ENCODE assay signal across 1 cellular context in genomic region chr1:26307363-26307781, GRCh38.
TF ChIP-seq lines count a peak whose summit lies in the region.

No MANE protein-coding gene starts in this region.

TF ChIP-seq in HepG2, 621 proteins besides CTCF, POLR2A, EP300 and RAD21:
- no peak for TF ChIP-seq ZNF598 (CRISPR knock-in tag; IDR thresholded peaks at IDR 0.05; ENCODE audit: borderline replicate concordance)
- TF ChIP-seq ZNF350 (CRISPR knock-in tag; IDR thresholded peaks at IDR 0.05; ENCODE audit: borderline replicate concordance, low read depth) = no peak
- TF ChIP-seq ZUFSP (CRISPR knock-in tag; IDR thresholded peaks at IDR 0.05; ENCODE audit: borderline replicate concordance) = no peak
- no peak for TF ChIP-seq ZNF263 (CRISPR knock-in tag; IDR thresholded peaks at IDR 0.05)
- TF ChIP-seq THAP8 (CRISPR knock-in tag; IDR thresholded peaks at IDR 0.05; ENCODE audit: borderline replicate concordance) = no peak
- no peak for TF ChIP-seq CSRNP2 (CRISPR knock-in tag; conservative IDR thresholded peaks at IDR 0.05; ENCODE audit: low read depth)
- TF ChIP-seq ZNF260 (CRISPR knock-in tag; IDR thresholded peaks at IDR 0.05; ENCODE audit: borderline replicate concordance, low read depth) = no peak
- TF ChIP-seq ZNF430 (CRISPR knock-in tag; IDR thresholded peaks at IDR 0.05) = no peak
- no peak for TF ChIP-seq ETV5 (CRISPR knock-in tag; IDR thresholded peaks at IDR 0.05; ENCODE audit: borderline replicate concordance)
- no peak for TF ChIP-seq FUBP1 (CRISPR knock-in tag; IDR thresholded peaks at IDR 0.05; ENCODE audit: borderline replicate concordance)
- TF ChIP-seq RCOR2 (CRISPR knock-in tag; IDR thresholded peaks at IDR 0.05) = no peak
- TF ChIP-seq GATAD1 (CRISPR knock-in tag; IDR thresholded peaks at IDR 0.05) = no peak
- TF ChIP-seq ZNF75D (CRISPR knock-in tag; IDR thresholded peaks at IDR 0.05; ENCODE audit: borderline replicate concordance) = no peak
- TF ChIP-seq MLXIP (CRISPR knock-in tag; IDR thresholded peaks at IDR 0.05; ENCODE audit: borderline replicate concordance) = no peak
- no peak for TF ChIP-seq ZNF782 (CRISPR knock-in tag; IDR thresholded peaks at IDR 0.05; ENCODE audit: borderline replicate concordance)
- TF ChIP-seq ZMAT5 (CRISPR knock-in tag; IDR thresholded peaks at IDR 0.05; ENCODE audit: borderline replicate concordance, low read depth) = no peak
- TF ChIP-seq ZNF276 (CRISPR knock-in tag; IDR thresholded peaks at IDR 0.05; ENCODE audit: low read depth) = no peak
- TF ChIP-seq FIP1L1 (IDR thresholded peaks at IDR 0.05; ENCODE audit: borderline replicate concordance, insufficient read depth, low read depth, low read length) = no peak
- TF ChIP-seq HNF1B (CRISPR knock-in tag; IDR thresholded peaks at IDR 0.05) = no peak
- TF ChIP-seq SIX1 (CRISPR knock-in tag; IDR thresholded peaks at IDR 0.05; ENCODE audit: borderline replicate concordance) = no peak
